In the genomic region with DNA sequence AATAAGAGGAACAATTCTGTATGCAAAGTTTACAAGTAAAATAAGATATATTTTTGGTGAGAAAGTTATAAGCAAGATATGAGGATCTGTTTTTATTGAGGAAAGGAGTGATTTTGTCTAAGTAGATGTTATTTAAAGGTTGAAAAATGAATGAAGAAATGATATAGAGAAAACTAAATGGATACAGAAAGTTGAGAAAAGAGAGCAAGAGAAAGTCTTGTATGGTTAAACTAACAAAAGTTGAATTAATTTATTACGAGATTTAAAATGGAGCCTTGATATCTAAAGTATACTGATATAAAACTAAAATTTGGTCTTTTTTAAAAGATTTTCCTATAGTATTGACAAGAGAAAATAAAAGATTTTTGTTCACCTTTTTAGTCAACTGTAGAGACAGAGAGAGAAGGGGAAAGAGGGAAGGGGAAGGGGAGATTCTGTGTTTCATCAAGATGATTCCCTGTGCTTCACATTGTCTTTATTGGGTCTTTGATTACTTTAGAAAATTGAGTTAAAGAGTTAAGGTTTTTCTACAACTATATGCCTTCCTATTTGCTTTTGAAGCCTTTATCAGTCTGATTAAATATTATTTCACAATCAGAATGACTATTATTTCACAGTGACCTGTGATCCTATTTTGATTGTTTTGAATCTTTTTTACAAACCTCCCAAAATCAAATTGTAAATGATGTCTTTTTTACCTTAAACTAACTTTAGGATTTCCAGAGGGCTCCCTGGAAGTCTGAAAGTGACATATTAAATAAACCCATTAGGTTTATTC, we compare ENCODE assay signal across 25 cellular contexts.
"Had no signal": no experiment of that assay in that cellular context is flagged by ENCODE, and none has a peak within 500 bp of the region (broad histone marks: within the 10 kb centered on the region; RNA-seq: fewer than 3 reads in every experiment).

No MANE protein-coding gene starts in this region.

- ATAC-seq: foreskin keratinocyte; heart right ventricle; left lung; mucosa of descending colon; stimulated activated memory B cell treated with anti-CD40 and anti-IgM and Interleukin-4, amounts not matched to agents 10 μg/mL and 1 μg/mL and 100 μg/mL, for 72 hours; stimulated activated naive CD8-positive, alpha-beta T cell treated with anti-CD3 and anti-CD28 coated beads, Interleukin-15, Interleukin-2, amounts not matched to agents 100 U/mL and 50 U/mL, for 24 hours; upper lobe of right lung had no signal

- DNase-seq: colonic mucosa; effector memory CD4-positive, alpha-beta T cell; foreskin keratinocyte; glutamatergic neuron; heart right ventricle; hypothalamus; immature natural killer cell; left lung; mesenchymal stem cell; mucosa of descending colon; naive B cell; sigmoid colon; stimulated activated CD4-positive, alpha-beta T cell treated with anti-CD3 and anti-CD28 coated beads, Interleukin-4, amount 100 ng/mL, for 4 hours; stimulated activated naive CD8-positive, alpha-beta T cell treated with anti-CD3 and anti-CD28 coated beads, Interleukin-15, Interleukin-2, amounts not matched to agents 100 U/mL and 50 U/mL, for 24 hours; transverse colon; upper lobe of right lung; uterus had no signal

- H3K27me3 ChIP-seq: colonic mucosa, esophagus muscularis mucosa, foreskin keratinocyte, heart right ventricle, left lung, neural progenitor cell, right atrium auricular region, sigmoid colon, transverse colon, upper lobe of right lung, uterus had no signal

- H3K9me3 ChIP-seq: colonic mucosa, esophagus muscularis mucosa, heart right ventricle, left lung, mucosa of descending colon, prostate gland, right atrium auricular region, sigmoid colon, thoracic aorta, transverse colon, upper lobe of right lung, uterus had no signal

- H3K36me3 ChIP-seq: colonic mucosa, esophagus muscularis mucosa, heart right ventricle, left lung, neural progenitor cell, prostate gland, right atrium auricular region, sigmoid colon, thoracic aorta, transverse colon, upper lobe of right lung, uterus had no signal

- H3K27ac ChIP-seq: colonic mucosa, esophagus muscularis mucosa, foreskin keratinocyte, heart right ventricle, left lung, neural progenitor cell, prostate gland, right atrium auricular region, sigmoid colon, thoracic aorta, transverse colon, upper lobe of right lung, uterus had no signal

- FAIRE-seq: endothelial cell of umbilical vein, keratinocyte had no signal

- H3K4me1 ChIP-seq: esophagus muscularis mucosa, foreskin keratinocyte, heart right ventricle, left lung, prostate gland, right atrium auricular region, sigmoid colon, upper lobe of right lung, uterus had no signal

- H3K4me3 ChIP-seq: colonic mucosa, esophagus muscularis mucosa, heart right ventricle, left lung, mucosa of descending colon, neural progenitor cell, prostate gland, right atrium auricular region, sigmoid colon, thoracic aorta, transverse colon, upper lobe of right lung, uterus had no signal
